8 cellular contexts compared by ENCODE assay signal in genomic region chr7:87934699-87935372, GRCh38. TPM values are rescaled to one million over a fixed set of nuclear protein-coding genes. Genes with fewer than 3 reads are reported as not detected.
DNase-seq lines count a peak whose midpoint lies in the region; ATAC-seq and TF ChIP-seq lines count a peak whose summit lies in the region.

No MANE protein-coding gene starts in this region.

- H3K27me3 ChIP-seq in Panc1 (ENCODE audit: control insufficient read depth, insufficient read depth, low read length), result peaks cover 4% of the 10 kb centered on the region; the same call in 1 of the 2 replicates
- no peaks in the 10 kb centered on the region for H3K27me3 ChIP-seq in layer of hippocampus (ENCODE audit: control insufficient read depth, insufficient read depth, low read length)

- H3K9me3 Mint-ChIP-seq in stimulated activated naive CD8-positive, alpha-beta T cell treated with anti-CD3 and anti-CD28 coated beads, Interleukin-15, Interleukin-2, amounts not matched to agents 100 ng/mL and 50 ng/mL, for 24 hours, result no peaks in the 10 kb centered on the region

- H3K36me3 Mint-ChIP-seq in stimulated activated naive CD8-positive, alpha-beta T cell treated with anti-CD3 and anti-CD28 coated beads, Interleukin-15, Interleukin-2, amounts not matched to agents 100 ng/mL and 50 ng/mL, for 24 hours (ENCODE audit: low read depth), result peaks cover 13% of the 10 kb centered on the region

- H3K27ac ChIP-seq in Panc1 (ENCODE audit: low read length) (no peak overlapping the region), layer of hippocampus (ENCODE audit: low read depth, low read length) (peak overlapping the region; percentile 76)

- CTCF ChIA-PET in Panc1 (lab: Charles Lee), result no interaction called here

- H3K4me3 Mint-ChIP-seq in stimulated activated naive CD8-positive, alpha-beta T cell treated with anti-CD3 and anti-CD28 coated beads, Interleukin-15, Interleukin-2, amounts not matched to agents 100 ng/mL and 50 ng/mL, for 24 hours, result peak overlapping the region; percentile 85

- ATAC-seq in HG02870 (IDR thresholded peaks at IDR 0.05; ENCODE audit: unreplicated experiment) (peak; percentile 2), Panc1 (0 out of 2 replicates have a peak, but pooled peaks have one; percentile 24), GM18517 (IDR thresholded peaks at IDR 0.05; ENCODE audit: unreplicated experiment) (no peak)

- intact Hi-C loops in Panc1 (cut with micrococcal nuclease; ENCODE audit: unreplicated experiment), result no loop called here

- no peak for TF ChIP-seq CTCF in Panc1 (IDR thresholded peaks at IDR 0.05)

- no peaks in the 10 kb centered on the region for H3K4me1 ChIP-seq in Panc1 (ENCODE audit: control insufficient read depth, insufficient read depth, low read length)

- H3K36me3 ChIP-seq in Panc1 (ENCODE audit: control insufficient read depth, insufficient read depth, low read length), result no peaks in the 10 kb centered on the region

- peak overlapping the region; percentile 65 to 71 for H3K4me3 ChIP-seq in Panc1 (ENCODE audit: low read depth in 2 of 2, low read length in 2 of 2)

- POLR2A ChIA-PET in Panc1 (lab: Charles Lee), result no interaction called here

- peaks cover 10% of the 10 kb centered on the region for H3K4me1 Mint-ChIP-seq in stimulated activated naive CD8-positive, alpha-beta T cell treated with anti-CD3 and anti-CD28 coated beads, Interleukin-15, Interleukin-2, amounts not matched to agents 100 ng/mL and 50 ng/mL, for 24 hours (ENCODE audit: low read depth)

- DNase-seq in DMS 273 (lab: John Stamatoyannopoulos, UW; ENCODE audit: unreplicated experiment) (peak; percentile 86), DMS 273 treated with DMSO at 0.1 percent for 48 hours (lab: John Stamatoyannopoulos, UW) (no peak), Panc1 (ENCODE audit: low read depth, low spot score) (no peak)
- DNase-seq in central memory CD4-positive, alpha-beta T cell, result peak; percentile 2

- H3K27me3 Mint-ChIP-seq in stimulated activated naive CD8-positive, alpha-beta T cell treated with anti-CD3 and anti-CD28 coated beads, Interleukin-15, Interleukin-2, amounts not matched to agents 100 ng/mL and 50 ng/mL, for 24 hours, result peaks cover 4% of the 10 kb centered on the region

- no TSS peak for BruUV-seq in Panc1 (replicated peaks; lab: Mats Ljungman, UMichigan)

- in situ Hi-C loops in Panc1 (cut with HindIII; ENCODE audit: low pct_unique_long_range_greater_than_20kb, low sequenced_read_pairs), result no loop called here

- no peaks in the 10 kb centered on the region for H3K9me3 ChIP-seq in Panc1 (ENCODE audit: control insufficient read depth, insufficient read depth, low read depth, low read length)

- H3K27ac Mint-ChIP-seq in stimulated activated naive CD8-positive, alpha-beta T cell treated with anti-CD3 and anti-CD28 coated beads, Interleukin-15, Interleukin-2, amounts not matched to agents 100 ng/mL and 50 ng/mL, for 24 hours, result peak overlapping the region; percentile 80

RNA-seq across cellular contexts. Expression of gene ADAM22, which starts 0.8 kb away (rescaled TPM):
- total RNA-seq in Panc1 (2021; ENCODE audit: unreplicated experiment), result 4.2 TPM
- 4.5 TPM for polyA plus RNA-seq in Panc1 (2012; ENCODE audit: insufficient read length)

RNA-seq across cellular contexts. Expression of gene DBF4, which starts 58.5 kb away (rescaled TPM):
- 48.8 TPM for total RNA-seq in Panc1 (2021; ENCODE audit: unreplicated experiment)
- polyA plus RNA-seq in Panc1 (2012; ENCODE audit: insufficient read length), result 12.8 TPM

RNA-seq across cellular contexts. Expression of gene SLC25A40, which starts 58.7 kb away (rescaled TPM):
- total RNA-seq in Panc1 (2021; ENCODE audit: unreplicated experiment), result 43.7 TPM
- 12.2 TPM for polyA plus RNA-seq in Panc1 (2012; ENCODE audit: insufficient read length)

Comparison
In these comparisons a context has a peak if more than half of its experiments do, and no peak if none do; other contexts are left out.
1. DNase-seq: peak in DMS 273 (single experiment) and central memory CD4-positive, alpha-beta T cell (single experiment); none in DMS 273 treated with DMSO at 0.1 percent for 48 hours (single experiment) and Panc1 (single experiment).